16 cellular contexts compared by ENCODE assay signal in genomic region chr7:25395976-25396375, GRCh38.
A peak's percentile ranks its signal among the peaks of the same experiment; 100 is the strongest.
DNase-seq lines count a peak whose midpoint lies in the region; ATAC-seq and TF ChIP-seq lines count a peak whose summit lies in the region.
"Had no signal": no experiment of that assay in that cellular context is flagged by ENCODE, and none has a peak within 500 bp of the region (broad histone marks: within the 10 kb centered on the region; RNA-seq: fewer than 3 reads in every experiment).

No MANE protein-coding gene starts in this region.

- H3K4me1 ChIP-seq in GM23338 (ENCODE audit: insufficient read depth) (no peaks in the 10 kb centered on the region), OCI-LY1 (ENCODE audit: insufficient read depth, low read length, severe bottlenecking) (no peaks in the 10 kb centered on the region), endodermal cell (ENCODE audit: control insufficient read depth, insufficient read depth, low read length) (no peaks in the 10 kb centered on the region)
- H3K4me1 ChIP-seq: BLaER1, Caco-2, HAP-1 had no signal

- H3K4me1 Mint-ChIP-seq in GM23338 (no peaks in the 10 kb centered on the region; the same call in 2 of the 3 replicates), endodermal cell (no peaks in the 10 kb centered on the region), nephron (peaks cover 52% of the 10 kb centered on the region)
- peaks cover 0 to 3% of the 10 kb centered on the region in 2 donors for H3K4me1 Mint-ChIP-seq in effector memory CD8-positive, alpha-beta T cell (ENCODE audit: low read depth in 2 of 2)
- H3K4me1 Mint-ChIP-seq: CD8-positive, alpha-beta memory T cell had no signal

- H3K79me2 ChIP-seq in GM23338 (replicated peaks; ENCODE audit: insufficient read depth) = no peaks in the 10 kb centered on the region
- no peaks in the 10 kb centered on the region for H3K79me2 ChIP-seq in OCI-LY1 (ENCODE audit: insufficient read depth, low read length)

- TF ChIP-seq CTCF in GM23338 (conservative IDR thresholded peaks at IDR 0.05; ENCODE audit: low read depth in 2 of 2) (peak in 1 of 2 experiments; percentile 61; a peak in 2 of 4 replicates), OCI-LY1 (IDR thresholded peaks at IDR 0.05; ENCODE audit: low read length) (peak; percentile 9; the same call in 1 of the 2 replicates), endodermal cell (conservative IDR thresholded peaks at IDR 0.05) (peak; percentile 27), nephron (IDR thresholded peaks at IDR 0.05; ENCODE audit: unreplicated experiment in 3 of 3) (no peak)

- H3K27ac ChIP-seq in GM23338 (ENCODE audit: low read depth) = no peak overlapping the region
- no peak overlapping the region for H3K27ac ChIP-seq in OCI-LY1 (ENCODE audit: low read depth, low read length, poor library complexity, severe bottlenecking)
- no peak overlapping the region for H3K27ac ChIP-seq in endodermal cell (ENCODE audit: low read depth, low read length)
- H3K27ac ChIP-seq: BLaER1 had no signal

- no peaks in the 10 kb centered on the region for H3K36me3 Mint-ChIP-seq in GM23338 (ENCODE audit: low read depth)
- no peaks in the 10 kb centered on the region for H3K36me3 Mint-ChIP-seq in endodermal cell (ENCODE audit: low read depth)
- H3K36me3 Mint-ChIP-seq in nephron (ENCODE audit: low read depth) = no peaks in the 10 kb centered on the region
- no peaks in the 10 kb centered on the region for H3K36me3 Mint-ChIP-seq in effector memory CD8-positive, alpha-beta T cell (ENCODE audit: insufficient read depth)
- H3K36me3 Mint-ChIP-seq: CD8-positive, alpha-beta memory T cell had no signal

- peak; percentile 41; the same call in 2 of the 3 replicates for ATAC-seq in GM23338
- no peak for ATAC-seq in HG03432 (IDR thresholded peaks at IDR 0.05; ENCODE audit: unreplicated experiment)
- no peak for ATAC-seq in effector memory CD8-positive, alpha-beta T cell (replicated peaks)
- no peak for ATAC-seq in GM21423 (IDR thresholded peaks at IDR 0.05; ENCODE audit: unreplicated experiment)

- H2AFZ ChIP-seq in GM23338 (no peak overlapping the region), OCI-LY1 (ENCODE audit: low read length) (no peak overlapping the region)

- no peak overlapping the region for H3K4me3 Mint-ChIP-seq in GM23338
- H3K4me3 Mint-ChIP-seq in endodermal cell = no peak overlapping the region
- H3K4me3 Mint-ChIP-seq in nephron = no peak overlapping the region
- no peak overlapping the region for H3K4me3 Mint-ChIP-seq in effector memory CD8-positive, alpha-beta T cell
- H3K4me3 Mint-ChIP-seq: CD8-positive, alpha-beta memory T cell had no signal

- no peaks in the 10 kb centered on the region for H3K9me2 ChIP-seq in GM23338 (ENCODE audit: insufficient read depth)
- no peaks in the 10 kb centered on the region for H3K9me2 ChIP-seq in OCI-LY1 (ENCODE audit: low read depth, low read length)

- H3K36me3 ChIP-seq in GM23338 (ENCODE audit: insufficient read depth) = no peaks in the 10 kb centered on the region
- H3K36me3 ChIP-seq in OCI-LY1 (ENCODE audit: insufficient read depth, low read length) = no peaks in the 10 kb centered on the region
- H3K36me3 ChIP-seq in endodermal cell (ENCODE audit: control insufficient read depth, insufficient read depth, low read length) = no peaks in the 10 kb centered on the region
- H3K36me3 ChIP-seq: BLaER1, HAP-1 had no signal

- H3K9me3 ChIP-seq in OCI-LY1 (ENCODE audit: low read length) (no peaks in the 10 kb centered on the region), endodermal cell (ENCODE audit: control insufficient read depth, low read length) (no peaks in the 10 kb centered on the region)
- H3K9me3 ChIP-seq: BLaER1, Caco-2, HAP-1 had no signal

- no peak overlapping the region for H3K4me3 ChIP-seq in GM23338
- H3K4me3 ChIP-seq in OCI-LY1 (ENCODE audit: low read depth, low read length, poor library complexity, severe bottlenecking) = no peak overlapping the region
- no peak overlapping the region for H3K4me3 ChIP-seq in endodermal cell (ENCODE audit: low read length)
- H3K4me3 ChIP-seq: BLaER1, HAP-1 had no signal

- H3K9ac ChIP-seq in OCI-LY1 (ENCODE audit: low read length) (no peak overlapping the region), endodermal cell (ENCODE audit: extremely low read depth, low read length, poor library complexity, severe bottlenecking) (no peak overlapping the region)
- H3K9ac ChIP-seq: BLaER1 had no signal

- WGBS in endodermal cell (ENCODE audit: insufficient coverage in 1 of 2, insufficient read length in 1 of 2), 2 experiments = 84% methylated on average over 5 of the region's 5 CpGs; no CpG with 5 or more reads in 1 of the 2 experiments

- H3K4me2 ChIP-seq in GM23338 = no peak overlapping the region
- H3K4me2 ChIP-seq in OCI-LY1 (ENCODE audit: low read length) = no peak overlapping the region
- H3K4me2 ChIP-seq: BLaER1 had no signal

- H3K27me3 Mint-ChIP-seq in GM23338 (ENCODE audit: insufficient read depth, low read depth, poor library complexity) (no peaks in the 10 kb centered on the region), endodermal cell (ENCODE audit: insufficient read depth) (no peaks in the 10 kb centered on the region), nephron (ENCODE audit: low read depth) (no peaks in the 10 kb centered on the region)
- H3K27me3 Mint-ChIP-seq in effector memory CD8-positive, alpha-beta T cell = peaks cover 27 to 29% of the 10 kb centered on the region in 2 donors

- no peaks in the 10 kb centered on the region for H4K20me1 ChIP-seq in GM23338 (replicated peaks; ENCODE audit: insufficient read depth)
- no peaks in the 10 kb centered on the region for H4K20me1 ChIP-seq in OCI-LY1 (ENCODE audit: insufficient read depth, low read length)
- H4K20me1 ChIP-seq: BLaER1 had no signal

- H3K9me3 Mint-ChIP-seq in GM23338 (no peaks in the 10 kb centered on the region), endodermal cell (no peaks in the 10 kb centered on the region), nephron (no peaks in the 10 kb centered on the region)
- no peaks in the 10 kb centered on the region for H3K9me3 Mint-ChIP-seq in effector memory CD8-positive, alpha-beta T cell
- H3K9me3 Mint-ChIP-seq: CD8-positive, alpha-beta memory T cell had no signal

- H3K27ac Mint-ChIP-seq in GM23338 = no peak overlapping the region
- H3K27ac Mint-ChIP-seq in endodermal cell = no peak overlapping the region
- H3K27ac Mint-ChIP-seq in nephron = peak overlapping the region; percentile 72 to 96 (median 91)
- no peak overlapping the region for H3K27ac Mint-ChIP-seq in effector memory CD8-positive, alpha-beta T cell
- H3K27ac Mint-ChIP-seq: CD8-positive, alpha-beta memory T cell had no signal

- H3F3A ChIP-seq in GM23338 (replicated peaks; ENCODE audit: low read depth) (no peaks in the 10 kb centered on the region), OCI-LY1 (ENCODE audit: insufficient read depth, low read length) (no peaks in the 10 kb centered on the region)

- DNase-seq in GM23338 (ENCODE audit: low spot score) (no peak), endodermal cell (no peak), GM19238 (ENCODE audit: insufficient read length, low spot score) (no peak)
- no peak for DNase-seq in effector memory CD8-positive, alpha-beta T cell
- DNase-seq: 8988T; AML-193; Caco-2; CD8-positive, alpha-beta memory T cell; DND-41; GDM1 had no signal

- H3K27me3 ChIP-seq in GM23338 (ENCODE audit: insufficient read depth) (no peaks in the 10 kb centered on the region), OCI-LY1 (ENCODE audit: insufficient read depth, low read length) (no peaks in the 10 kb centered on the region), endodermal cell (ENCODE audit: control insufficient read depth, insufficient read depth, low read length, poor library complexity, severe bottlenecking) (no peaks in the 10 kb centered on the region)
- H3K27me3 ChIP-seq: BLaER1 had no signal

TF ChIP-seq in GM23338, 12 proteins besides CTCF, POLR2A, EP300 and RAD21 (continues in another document):
- no peak for TF ChIP-seq ETS1 (IDR thresholded peaks at IDR 0.05)
- TF ChIP-seq STAT1 (IDR thresholded peaks at IDR 0.05; ENCODE audit: unreplicated experiment) = no peak
- no peak for TF ChIP-seq EZH2phosphoT487 (IDR thresholded peaks at IDR 0.05; ENCODE audit: unreplicated experiment)
- TF ChIP-seq ZNF114 (CRISPR knock-in tag; IDR thresholded peaks at IDR 0.05) = no peak
- TF ChIP-seq JUNB (IDR thresholded peaks at IDR 0.05; ENCODE audit: unreplicated experiment) = no peak
- no peak for TF ChIP-seq POLR2AphosphoS5 (IDR thresholded peaks at IDR 0.05; ENCODE audit: low read depth)
- no peak for TF ChIP-seq NANOG (IDR thresholded peaks at IDR 0.05; ENCODE audit: borderline replicate concordance)
- TF ChIP-seq ZNF331 (CRISPR knock-in tag; IDR thresholded peaks at IDR 0.05; ENCODE audit: low read depth) = no peak
- no peak for TF ChIP-seq EZH2 (IDR thresholded peaks at IDR 0.05; ENCODE audit: low read depth, unreplicated experiment)

Comparison
In these comparisons a context has a peak if more than half of its experiments do, and no peak if none do; other contexts are left out.
1. H3K27ac Mint-ChIP-seq: peak in nephron (3 of 3); none in GM23338 (single experiment), endodermal cell (single experiment) and effector memory CD8-positive, alpha-beta T cell (0 of 2).
2. CTCF ChIP-seq: peak in OCI-LY1 (single experiment) and endodermal cell (single experiment); none in nephron (0 of 3).